In genomic region chr21:29164330-29164942, GRCh38 we compare ENCODE assay signal across 8 cellular contexts. TPM values are rescaled to one million over a fixed set of nuclear protein-coding genes. Genes with fewer than 3 reads are reported as not detected.
DNase-seq lines count a peak whose midpoint lies in the region; ATAC-seq and TF ChIP-seq lines count a peak whose summit lies in the region.

No MANE protein-coding gene starts in this region.

- in situ Hi-C loops in KBM-7 (cut with MboI; ENCODE audit: low pct_unique_long_range_greater_than_20kb, low sequenced_read_pairs): loop anchor here (25.0 kb wide), 1 partner anchor 198 kb away; no protein-coding TSS in a partner anchor

- H3K4me1 ChIP-seq in psoas muscle: no peaks in the 10 kb centered on the region

- H3K27me3 ChIP-seq in psoas muscle (ENCODE audit: insufficient read depth in 3 of 3, low read length in 2 of 3): no peaks in the 10 kb centered on the region

- peak; percentile 93 for ATAC-seq in SK-N-SH treated with all-trans-retinoic acid at 6 μM for 48 hours
- peak; percentile 63 to 90 (median 80) for ATAC-seq in psoas muscle
- ATAC-seq in GM18520 (IDR thresholded peaks at IDR 0.05; ENCODE audit: unreplicated experiment): no peak

- peaks cover 0 to 14% of the 10 kb centered on the region in 2 donors for H3K36me3 ChIP-seq in psoas muscle (ENCODE audit: insufficient read depth in 1 of 2, low read depth in 1 of 2)

- WGBS in psoas muscle, 3 donors: 40 to 46% (median 40%) methylated on average over 8 of the region's 8 CpGs

- no peaks in the 10 kb centered on the region for H3K9me3 ChIP-seq in psoas muscle

- TF ChIP-seq CTCF in psoas muscle (IDR thresholded peaks at IDR 0.05): peak; percentile 62

- intact Hi-C loops in psoas muscle (cut with DNase I): loop anchor here (2.0 to 5.0 kb wide), 2 partner anchors 208 kb away; no protein-coding TSS in a partner anchor

- peak; percentile 51 for DNase-seq in DMS114 treated with DMSO at 0.1 percent for 48 hours (lab: John Stamatoyannopoulos, UW; ENCODE audit: unreplicated experiment)
- DNase-seq in KBM-7: peak; percentile 65
- peak; percentile 87 for DNase-seq in fibroblast of the conjunctiva (ENCODE audit: low read depth)
- no peak for DNase-seq in psoas muscle
- no peak for DNase-seq in stimulated activated CD4-positive, alpha-beta T cell treated with anti-CD3 and anti-CD28 coated beads, Interleukin-4, amount 100 ng/mL, for 4 hours
- DNase-seq in epidermal melanocyte (ENCODE audit: insufficient read length, low spot score): no peak

- H3K27ac ChIP-seq in psoas muscle: no peak overlapping the region

- H3K4me3 ChIP-seq in psoas muscle: no peak overlapping the region

TF ChIP-seq in SK-N-SH treated with all-trans-retinoic acid at 6 μM for 48 hours, 23 proteins besides CTCF, POLR2A, EP300 and RAD21:
- TF ChIP-seq ARNTL (CRISPR knock-in tag; IDR thresholded peaks at IDR 0.05; ENCODE audit: borderline replicate concordance, low read depth): no peak
- TF ChIP-seq RARB (CRISPR knock-in tag; IDR thresholded peaks at IDR 0.05): no peak
- no peak for TF ChIP-seq ZFP3 (CRISPR knock-in tag; IDR thresholded peaks at IDR 0.05)

RNA-seq across cellular contexts. Expression of gene MAP3K7CL, which starts 34.0 kb away (rescaled TPM):
- total RNA-seq in psoas muscle: 100 to 1,000 TPM in 1 of 4 donors, 10 to 100 TPM in 3; 15.3 to 107 (median 23.7) TPM
- polyA plus RNA-seq in psoas muscle: 10 to 100 TPM in 2 of 3 donors, 1 to 10 TPM in 1; 3.3 to 18.4 (median 12.8) TPM

Comparison
In these comparisons a context has a peak if more than half of its experiments do, and no peak if none do; other contexts are left out.
1. DNase-seq: peak in DMS114 treated with DMSO at 0.1 percent for 48 hours (single experiment), KBM-7 (single experiment) and fibroblast of the conjunctiva (single experiment); none in psoas muscle (0 of 2), stimulated activated CD4-positive, alpha-beta T cell treated with anti-CD3 and anti-CD28 coated beads, Interleukin-4, amount 100 ng/mL, for 4 hours (0 of 2) and epidermal melanocyte (single experiment).